Comparison of ENCODE assay signal across 8 cellular contexts in genomic region chr13:40116008-40116407, GRCh38.
DNase-seq lines count a peak whose midpoint lies in the region; ATAC-seq and TF ChIP-seq lines count a peak whose summit lies in the region.

No MANE protein-coding gene starts in this region.

- H3K36me3 ChIP-seq in esophagus squamous epithelium: no peaks in the 10 kb centered on the region

- H3K27me3 Mint-ChIP-seq in osteocyte (ENCODE audit: unreplicated experiment): no peaks in the 10 kb centered on the region

- intact Hi-C loops in esophagus squamous epithelium (cut with DNase I): no loop called here

- DNase-seq in activated CD4-positive, CD25-positive, alpha-beta regulatory T cell treated with anti-CD3 and anti-CD28 coated beads, Interleukin-2, amount 50 U/mL, for 72 hours: peak; percentile 41
- no peak for DNase-seq in esophagus squamous epithelium (lab: John Stamatoyannopoulos, UW)
- DNase-seq in osteocyte (ENCODE audit: extremely low spot score, unreplicated experiment): no peak
- no peak for DNase-seq in hypothalamus (lab: John Stamatoyannopoulos, UW)
- DNase-seq in NCI-H146 treated with DMSO at 0.1 percent for 48 hours (lab: John Stamatoyannopoulos, UW; ENCODE audit: unreplicated experiment): no peak

- H3K4me1 Mint-ChIP-seq in osteocyte (ENCODE audit: unreplicated experiment): peaks cover 28% of the 10 kb centered on the region

- ATAC-seq in GM18909 (IDR thresholded peaks at IDR 0.05; ENCODE audit: poor library complexity, unreplicated experiment): peak; percentile 99
- peak; percentile 94 for ATAC-seq in HG03342 (IDR thresholded peaks at IDR 0.05; ENCODE audit: unreplicated experiment)
- no peak for ATAC-seq in HG03108 (IDR thresholded peaks at IDR 0.05; ENCODE audit: unreplicated experiment)

- peaks cover 0 to 5% (median 0%) of the 10 kb centered on the region in 3 donors for H3K9me3 ChIP-seq in esophagus squamous epithelium

- H3K4me3 ChIP-seq in esophagus squamous epithelium: no peak overlapping the region

- WGBS in esophagus squamous epithelium, 2 donors: 25 to 36% methylated on average over 6 of the region's 6 CpGs

- no peak overlapping the region for H3K4me3 Mint-ChIP-seq in osteocyte (ENCODE audit: unreplicated experiment)

- H3K27ac Mint-ChIP-seq in osteocyte (ENCODE audit: unreplicated experiment): peak overlapping the region; percentile 68

- TF ChIP-seq CTCF in esophagus squamous epithelium (IDR thresholded peaks at IDR 0.05) (peak in 1 of 6 experiments; percentile 6), osteocyte (IDR thresholded peaks at IDR 0.05) (no peak)

- H3K27ac ChIP-seq in esophagus squamous epithelium: peak overlapping the region in 3 of 4 donors; percentile 46 to 73 (median 71)

- H3K27me3 ChIP-seq in esophagus squamous epithelium: no peaks in the 10 kb centered on the region

- H3K36me3 Mint-ChIP-seq in osteocyte (ENCODE audit: unreplicated experiment): no peaks in the 10 kb centered on the region

- H3K9me3 Mint-ChIP-seq in osteocyte (ENCODE audit: unreplicated experiment): peaks cover 9% of the 10 kb centered on the region

- no peak for TF ChIP-seq POLR2A in esophagus squamous epithelium (IDR thresholded peaks at IDR 0.05)

- peaks cover 0 to 39% (median 15%) of the 10 kb centered on the region in 3 donors for H3K4me1 ChIP-seq in esophagus squamous epithelium
